ENCODE assay signal across 12 cellular contexts in genomic region chr19:1417681-1418493, GRCh38. TPM values are rescaled to one million over a fixed set of nuclear protein-coding genes. Genes with fewer than 3 reads are reported as not detected.
A peak's percentile ranks its signal among the peaks of the same experiment; 100 is the strongest.
DNase-seq lines count a peak whose midpoint lies in the region; ATAC-seq and TF ChIP-seq lines count a peak whose summit lies in the region.
"Had no signal": no experiment of that assay in that cellular context is flagged by ENCODE, and none has a peak within 500 bp of the region (broad histone marks: within the 10 kb centered on the region; RNA-seq: fewer than 3 reads in every experiment).

No MANE protein-coding gene starts in this region.

- H3K9me3 Mint-ChIP-seq in osteocyte (ENCODE audit: unreplicated experiment) = no peaks in the 10 kb centered on the region

- H3K9ac ChIP-seq in SK-N-MC (ENCODE audit: insufficient read length) = no peak overlapping the region
- no peak overlapping the region for H3K9ac ChIP-seq in PC-3 (ENCODE audit: low read length)

- peaks cover 20% of the 10 kb centered on the region for H3K4me1 ChIP-seq in PC-3 (ENCODE audit: insufficient read depth, low read length)

- DNase-seq in AG04450 (ENCODE audit: low read depth, low spot score) (no peak), SK-N-MC (ENCODE audit: low read depth, low spot score) (no peak), epithelial cell of prostate (ENCODE audit: low read depth, low spot score) (no peak), osteocyte (ENCODE audit: extremely low spot score, unreplicated experiment) (no peak), PC-3 (no peak), NOMO-1 treated with dmso at 0.1 percent for 144 hours (lab: John Stamatoyannopoulos, UW; ENCODE audit: unreplicated experiment) (no peak)
- DNase-seq in stimulated activated CD4-positive, alpha-beta T cell treated with anti-CD3 and anti-CD28 coated beads, Interleukin-12 subunit alpha, Interleukin-12 subunit beta, amount 100 ng/mL, for 4 hours = no peak
- DNase-seq: NCI-H187; NK-92 treated with Interleukin-12 subunit alpha and Interleukin-12 subunit beta, amount 100 ng/mL, for 24 hours; stimulated activated CD4-positive, alpha-beta T cell treated with anti-CD3 and anti-CD28 coated beads, Interleukin-2, amount 100 ng/mL, for 48 hours had no signal

- no peak overlapping the region for H3K4me2 ChIP-seq in PC-3 (ENCODE audit: low read length)

- H3K36me3 ChIP-seq in SK-N-MC (ENCODE audit: insufficient read depth, low read length) (peaks cover 69% of the 10 kb centered on the region), PC-3 (ENCODE audit: low read depth, low read length) (peaks cover 29% of the 10 kb centered on the region; the same call in 1 of the 2 replicates)

- H3K9me2 ChIP-seq in PC-3 (replicated peaks; ENCODE audit: low read length) = no peaks in the 10 kb centered on the region

- peaks cover 38% of the 10 kb centered on the region for H3K4me1 Mint-ChIP-seq in osteocyte (ENCODE audit: unreplicated experiment)

- intact Hi-C loops in PC-3 (cut with micrococcal nuclease) = no loop called here

- POLR2A ChIA-PET in AG04450 (lab: Yijun Ruan, JAX) (interaction anchor here (1.2 to 1.9 kb wide), 2 partner anchors 9 to 149 kb away, joined by 3 to 5 read pairs; partner anchors contain the start of gene CIRBP), PC-3 (lab: Charles Lee; ENCODE audit: unreplicated experiment) (no interaction called here)

- no peak for ATAC-seq in esophagus mucosa
- no peak for ATAC-seq in PC-3

- H4K20me1 ChIP-seq in PC-3 (ENCODE audit: low read length) = peaks cover 24% of the 10 kb centered on the region; the same call in 1 of the 2 replicates

- H3K27ac ChIP-seq in AG04450 (ENCODE audit: low read depth, low read length) (peak overlapping the region; percentile 11), SK-N-MC (0 out of 2 replicates have a peak overlapping the region, but pooled peaks have one; percentile 19), epithelial cell of prostate (peak overlapping the region; percentile 87), PC-3 (ENCODE audit: low read length) (no peak overlapping the region)
- H3K27ac ChIP-seq: ascending aorta had no signal

- TF ChIP-seq CTCF in AG04450 (IDR thresholded peaks at IDR 0.05; ENCODE audit: low read depth, low read length) = no peak
- no peak for TF ChIP-seq CTCF in osteocyte (IDR thresholded peaks at IDR 0.05)
- no peak for TF ChIP-seq CTCF in PC-3 (conservative IDR thresholded peaks at IDR 0.05; ENCODE audit: low read depth, low read length)

- peaks cover 15% of the 10 kb centered on the region for H3K36me3 Mint-ChIP-seq in osteocyte (ENCODE audit: unreplicated experiment)

- peaks cover 73% of the 10 kb centered on the region for H3K79me2 ChIP-seq in PC-3 (ENCODE audit: low read length)

- BruUV-seq in PC-3 (replicated peaks; lab: Mats Ljungman, UMichigan) = no TSS peak

- H3F3A ChIP-seq in PC-3 (ENCODE audit: low read length, unreplicated experiment) = peaks cover 7% of the 10 kb centered on the region

- no peak overlapping the region for H2AFZ ChIP-seq in PC-3 (ENCODE audit: low read length)

- H3K27me3 ChIP-seq in AG04450 (ENCODE audit: control insufficient read depth, insufficient read depth, low read length) (no peaks in the 10 kb centered on the region), PC-3 (ENCODE audit: low read length) (no peaks in the 10 kb centered on the region)
- H3K27me3 ChIP-seq: ascending aorta had no signal

- CTCF ChIA-PET in AG04450 (lab: Charles Lee) (no interaction called here), PC-3 (lab: Charles Lee) (no interaction called here)

- peak overlapping the region; percentile 69 for H3K27ac Mint-ChIP-seq in osteocyte (ENCODE audit: unreplicated experiment)

- no peak overlapping the region for H3K4me3 ChIP-seq in AG04450 (ENCODE audit: low read depth, low read length)
- no peak overlapping the region for H3K4me3 ChIP-seq in SK-N-MC
- H3K4me3 ChIP-seq in PC-3 (ENCODE audit: low read length) = no peak overlapping the region
- H3K4me3 ChIP-seq: ascending aorta had no signal

- no peak overlapping the region for H3K4me3 Mint-ChIP-seq in osteocyte (ENCODE audit: unreplicated experiment)

- no peaks in the 10 kb centered on the region for H3K27me3 Mint-ChIP-seq in osteocyte (ENCODE audit: unreplicated experiment)

- H3K9me3 ChIP-seq in AG04450 (ENCODE audit: control insufficient read depth, insufficient read depth, low read length) (no peaks in the 10 kb centered on the region; the same call in 1 of the 2 replicates), SK-N-MC (ENCODE audit: low read depth, low read length) (no peaks in the 10 kb centered on the region), PC-3 (ENCODE audit: low read length) (no peaks in the 10 kb centered on the region)
- H3K9me3 ChIP-seq: ascending aorta had no signal

RNA-seq across cellular contexts. Expression of gene DAZAP1, which starts 10.5 kb away (rescaled TPM):
- polyA plus RNA-seq in AG04450 (2011; rRNA removed) = 45.8 and 52.8 TPM in 2 replicates
- polyA minus RNA-seq in AG04450 (2011; rRNA and poly(A)+ RNA removed) = 33.6 and 42.3 TPM in 2 replicates
- total RNA-seq in osteocyte (91.0 and 101 TPM in 2 replicates), esophagus mucosa (91.6 TPM), PC-3 (2014; rRNA removed) (177 and 178 TPM in 2 replicates)

RNA-seq across cellular contexts. Expression of gene GAMT, which starts 16.5 kb away (rescaled TPM):
- polyA plus RNA-seq in AG04450 (2011; rRNA removed) = 26.9 and 39.8 TPM in 2 replicates
- polyA minus RNA-seq in AG04450 (2011; rRNA and poly(A)+ RNA removed) = 26.7 and 36.1 TPM in 2 replicates
- total RNA-seq in osteocyte (31.2 and 35.3 TPM in 2 replicates), esophagus mucosa (19.2 TPM), PC-3 (2014; rRNA removed) (74.9 and 75.6 TPM in 2 replicates)

RNA-seq across cellular contexts. Expression of gene RPS15, which starts 20.3 kb away (rescaled TPM):
- polyA plus RNA-seq in AG04450 (2011; rRNA removed) = 596 and 980 TPM in 2 replicates
- 440 and 566 TPM in 2 replicates for polyA minus RNA-seq in AG04450 (2011; rRNA and poly(A)+ RNA removed)
- total RNA-seq in osteocyte (932 and 969 TPM in 2 replicates), esophagus mucosa (1,167 TPM), PC-3 (2014; rRNA removed) (1,797 and 2,672 TPM in 2 replicates)

RNA-seq across cellular contexts. Expression of gene APC2, which starts 32.0 kb away (rescaled TPM):
- polyA plus RNA-seq in AG04450 (2011; rRNA removed) = 0.09 and 0.17 TPM in 2 replicates
- 0.30 and 0.41 TPM in 2 replicates for polyA minus RNA-seq in AG04450 (2011; rRNA and poly(A)+ RNA removed)
- total RNA-seq in osteocyte = 1.2 and 1.5 TPM in 2 replicates
- total RNA-seq in esophagus mucosa = 0.48 TPM
- total RNA-seq in PC-3 (2014; rRNA removed) = 0.29 and 1.4 TPM in 2 replicates
- total RNA-seq: ascending aorta had no signal

RNA-seq across cellular contexts. Expression of gene NDUFS7, which starts 34.2 kb away (rescaled TPM):
- 26.1 and 45.5 TPM in 2 replicates for polyA plus RNA-seq in AG04450 (2011; rRNA removed)
- 12.4 and 13.2 TPM in 2 replicates for polyA minus RNA-seq in AG04450 (2011; rRNA and poly(A)+ RNA removed)
- 71.7 and 74.4 TPM in 2 replicates for total RNA-seq in osteocyte
- total RNA-seq in esophagus mucosa = 120 TPM
- total RNA-seq in PC-3 (2014; rRNA removed) = 102 and 111 TPM in 2 replicates
